ENCODE assay signal across 14 cellular contexts in genomic region chr12:108823804-108824203, GRCh38. TPM values are rescaled to one million over a fixed set of nuclear protein-coding genes. Genes with fewer than 3 reads are reported as not detected.
DNase-seq lines count a peak whose midpoint lies in the region; ATAC-seq and TF ChIP-seq lines count a peak whose summit lies in the region.
"Had no signal": no experiment of that assay in that cellular context is flagged by ENCODE, and none has a peak within 500 bp of the region (broad histone marks: within the 10 kb centered on the region; RNA-seq: fewer than 3 reads in every experiment).

No MANE protein-coding gene starts in this region.

- no peak overlapping the region for H3K4me3 Mint-ChIP-seq in activated T-cell treated with anti-CD3 and anti-CD28 coated beads, Interleukin-2, amount 50 U/mL, for 72 hours
- H3K4me3 Mint-ChIP-seq: activated CD4-positive, alpha-beta T cell treated with anti-CD3 and anti-CD28 coated beads, Interleukin-2, amount 10 ng/mL, durations not matched to agents 7 days and 5 days had no signal

- no peak overlapping the region for H3K27ac Mint-ChIP-seq in activated T-cell treated with anti-CD3 and anti-CD28 coated beads, Interleukin-2, amount 50 U/mL, for 72 hours
- H3K27ac Mint-ChIP-seq: activated CD4-positive, alpha-beta T cell treated with anti-CD3 and anti-CD28 coated beads, Interleukin-2, amount 10 ng/mL, durations not matched to agents 7 days and 5 days had no signal

- TF ChIP-seq POLR2A in gastroesophageal sphincter (IDR thresholded peaks at IDR 0.05) (no peak), gastrocnemius medialis (IDR thresholded peaks at IDR 0.05) (no peak)

- H3K36me3 ChIP-seq in gastroesophageal sphincter = peaks cover 0 to 26% of the 10 kb centered on the region in 2 donors
- H3K36me3 ChIP-seq in gastrocnemius medialis = peaks cover 0 to 30% of the 10 kb centered on the region in 2 donors

- H3K4me1 ChIP-seq in gastroesophageal sphincter (peaks cover 0 to 98% (median 50%) of the 10 kb centered on the region in 3 donors), gastrocnemius medialis (peaks cover 70 to 74% of the 10 kb centered on the region in 2 donors)

- TF ChIP-seq CTCF in gastroesophageal sphincter (IDR thresholded peaks at IDR 0.05) (no peak), gastrocnemius medialis (IDR thresholded peaks at IDR 0.05 in 4 of 5, conservative IDR thresholded peaks at IDR 0.05 in 1 of 5) (no peak)

- ATAC-seq in gastroesophageal sphincter (no peak), gastrocnemius medialis (no peak), left lobe of liver (no peak)
- ATAC-seq in activated T-cell treated with anti-CD3 and anti-CD28 coated beads, Interleukin-2, amount 50 U/mL, for 72 hours (replicated peaks in 1 of 2) = no peak

- in situ Hi-C loops in Caki2 (cut with HindIII; ENCODE audit: low pct_unique_long_range_greater_than_20kb, low sequenced_read_pairs) (no loop called here), SK-MEL-5 (cut with HindIII; ENCODE audit: low pct_unique_long_range_greater_than_20kb, low sequenced_read_pairs) (no loop called here), gastrocnemius medialis (cut with MboI; ENCODE audit: low sequenced_read_pairs in 4 of 4) (no loop called here)

- peak overlapping the region in 3 of 4 donors; percentile 78 to 85 (median 84) for H3K27ac ChIP-seq in gastroesophageal sphincter
- peak overlapping the region; percentile 83 to 98 (median 88) for H3K27ac ChIP-seq in gastrocnemius medialis

- intact Hi-C loops in gastrocnemius medialis (cut with DNase I; ENCODE audit: low total_unique reads) = no loop called here

- DNase-seq in Caki2 (ENCODE audit: low read depth) = peak; percentile 57
- peak; percentile 44 for DNase-seq in SK-MEL-5 (ENCODE audit: low read depth, low spot score)
- DNase-seq in gastrocnemius medialis = no peak
- DNase-seq in GM19238 (ENCODE audit: insufficient read length, low spot score) = no peak
- no peak for DNase-seq in left lobe of liver (ENCODE audit: low spot score)
- DNase-seq in cerebellum (ENCODE audit: low spot score) = no peak
- DNase-seq in activated T-cell treated with anti-CD3 and anti-CD28 coated beads, Interleukin-2, amount 50 U/mL, for 72 hours = no peak
- DNase-seq: activated CD4-positive, alpha-beta T cell treated with anti-CD3 and anti-CD28 coated beads, Interleukin-2, amount 10 ng/mL, durations not matched to agents 7 days and 5 days; Calu3; SHP77 treated with DMSO at 0.1 percent for 48 hours had no signal

- 82 to 100% methylated on average over 1 to 2 of the region's 3 CpGs for WGBS in gastroesophageal sphincter (ENCODE audit: low coverage in 1 of 2), 2 donors

- TF ChIP-seq EP300 in gastroesophageal sphincter (IDR thresholded peaks at IDR 0.05) = no peak

- H3K36me3 Mint-ChIP-seq in activated T-cell treated with anti-CD3 and anti-CD28 coated beads, Interleukin-2, amount 50 U/mL, for 72 hours (ENCODE audit: insufficient read depth in 2 of 2) = peaks cover 2% of the 10 kb centered on the region in 2 donors

- no peaks in the 10 kb centered on the region for H3K9me3 Mint-ChIP-seq in activated T-cell treated with anti-CD3 and anti-CD28 coated beads, Interleukin-2, amount 50 U/mL, for 72 hours
- H3K9me3 Mint-ChIP-seq: activated CD4-positive, alpha-beta T cell treated with anti-CD3 and anti-CD28 coated beads, Interleukin-2, amount 10 ng/mL, durations not matched to agents 7 days and 5 days had no signal

- H3K4me1 Mint-ChIP-seq in activated T-cell treated with anti-CD3 and anti-CD28 coated beads, Interleukin-2, amount 50 U/mL, for 72 hours (ENCODE audit: low read depth) = peaks cover 53% of the 10 kb centered on the region

- H3K4me3 ChIP-seq in gastroesophageal sphincter (no peak overlapping the region), gastrocnemius medialis (no peak overlapping the region)

- no peaks in the 10 kb centered on the region for H3K27me3 Mint-ChIP-seq in activated T-cell treated with anti-CD3 and anti-CD28 coated beads, Interleukin-2, amount 50 U/mL, for 72 hours (ENCODE audit: low read depth)
- H3K27me3 Mint-ChIP-seq: activated CD4-positive, alpha-beta T cell treated with anti-CD3 and anti-CD28 coated beads, Interleukin-2, amount 10 ng/mL, durations not matched to agents 7 days and 5 days had no signal

- no peaks in the 10 kb centered on the region for H3K9me3 ChIP-seq in gastroesophageal sphincter
- no peaks in the 10 kb centered on the region for H3K9me3 ChIP-seq in gastrocnemius medialis

- no peaks in the 10 kb centered on the region for H3K27me3 ChIP-seq in gastroesophageal sphincter
- H3K27me3 ChIP-seq in gastrocnemius medialis = no peaks in the 10 kb centered on the region

RNA-seq across cellular contexts. Expression of gene SSH1, which starts 33.6 kb away (rescaled TPM):
- total RNA-seq in Caki2 (2014; rRNA removed; shearing (Covaris generic); ENCODE audit: low replicate concordance) = 6.6 and 8.7 TPM in 2 replicates
- 51.8 and 52.6 TPM in 2 replicates for total RNA-seq in SK-MEL-5 (2014; rRNA removed; shearing (Covaris generic))
- polyA plus RNA-seq in SK-MEL-5 (2015; cell fraction: cytosol; rRNA removed) = 128 and 165 TPM in 2 replicates
- polyA plus RNA-seq in SK-MEL-5 (2015; cell fraction: nucleus; rRNA removed) = 131 and 150 TPM in 2 replicates
- 10 to 100 TPM; 16.2 to 35.0 (median 17.2) TPM for total RNA-seq in gastroesophageal sphincter
- total RNA-seq in gastrocnemius medialis = 10 to 100 TPM; 19.6 to 33.6 (median 22.8) TPM
- total RNA-seq in left lobe of liver = 18.9 TPM
- 13.1 TPM for total RNA-seq in cerebellum
- total RNA-seq in activated T-cell treated with anti-CD3 and anti-CD28 coated beads, Interleukin-2, amount 50 U/mL, for 72 hours = 10 to 100 TPM; 33.8 to 48.8 TPM

RNA-seq across cellular contexts. Expression of gene DAO, which starts 56.1 kb away (rescaled TPM):
- not detected in 2 replicates for total RNA-seq in Caki2 (2014; rRNA removed; shearing (Covaris generic); ENCODE audit: low replicate concordance)
- total RNA-seq in SK-MEL-5 (2014; rRNA removed; shearing (Covaris generic)) = not detected in 2 replicates
- not detected in 2 replicates for polyA plus RNA-seq in SK-MEL-5 (2015; cell fraction: cytosol; rRNA removed)
- polyA plus RNA-seq in SK-MEL-5 (2015; cell fraction: nucleus; rRNA removed) = not detected in 2 replicates
- total RNA-seq in gastroesophageal sphincter (1 to 10 TPM in 1 of 4 donors, not detected in 3; 2.5 TPM), gastrocnemius medialis (not detected), left lobe of liver (65.3 TPM), cerebellum (not detected)
- total RNA-seq in activated T-cell treated with anti-CD3 and anti-CD28 coated beads, Interleukin-2, amount 50 U/mL, for 72 hours = not detected
- total RNA-seq: activated CD4-positive, alpha-beta T cell treated with anti-CD3 and anti-CD28 coated beads, Interleukin-2, amount 10 ng/mL, durations not matched to agents 7 days and 5 days; Calu3; lung microvascular endothelial cell had no signal
- polyA plus RNA-seq: adipose tissue, esophagus had no signal

Comparison
In these comparisons a context has a peak if more than half of its experiments do, and no peak if none do; other contexts are left out.
1. DNase-seq: peak in Caki2 (single experiment) and SK-MEL-5 (single experiment); none in gastrocnemius medialis (0 of 2), GM19238 (single experiment), left lobe of liver (single experiment), cerebellum (single experiment) and activated T-cell treated with anti-CD3 and anti-CD28 coated beads, Interleukin-2, amount 50 U/mL, for 72 hours (0 of 2).
2. RNA of gene DAO, which starts 56.1 kb away (total RNA-seq): 65.3 TPM in left lobe of liver (single experiment); not detected in Caki2, not detected in SK-MEL-5, 2.5 TPM in gastroesophageal sphincter, not detected in gastrocnemius medialis, not detected in cerebellum (single experiment) and not detected in activated T-cell treated with anti-CD3 and anti-CD28 coated beads, Interleukin-2, amount 50 U/mL, for 72 hours; every median in the first group is over 10 times any median in the second.